In the genomic region with DNA sequence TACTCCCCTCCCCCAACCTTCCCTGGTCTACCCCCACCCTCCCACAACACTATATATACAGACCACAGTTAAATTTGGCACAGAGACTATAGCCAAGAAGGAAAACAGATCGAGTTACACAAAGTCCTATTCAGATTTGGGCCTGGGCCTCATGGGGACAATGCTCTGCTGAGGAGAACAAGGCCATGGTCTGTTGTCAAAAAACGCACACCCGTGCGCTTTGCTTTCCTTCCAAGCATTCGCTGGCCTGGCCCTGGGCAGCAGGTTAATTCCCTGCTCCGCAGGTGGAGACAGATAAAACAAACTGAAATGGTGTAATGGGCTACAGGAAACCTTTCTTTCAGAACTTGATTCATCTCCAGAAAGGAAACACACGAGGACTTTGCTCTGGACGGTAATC, we compare ENCODE assay signal across 8 cellular contexts.
A peak's percentile ranks its signal among the peaks of the same experiment; 100 is the strongest.
DNase-seq lines count a peak whose midpoint lies in the region; ATAC-seq and TF ChIP-seq lines count a peak whose summit lies in the region.
"Not testable (repeated sequence)": the region's sequence is repeated elsewhere in the genome, so short reads cannot be mapped to it uniquely, and the experiment has no call there.

No MANE protein-coding gene starts in this region.

- H3K4me3 Mint-ChIP-seq in GM23338; progenitor cell of endocrine pancreas (ENCODE audit: low read depth): not testable (repeated sequence)

- not testable (repeated sequence) for H3K36me3 ChIP-seq in GM23338 (ENCODE audit: insufficient read depth); SJCRH30; mucosa of descending colon (ENCODE audit: low read depth); thyroid gland

- not testable (repeated sequence) for H3F3A ChIP-seq in GM23338 (replicated peaks; ENCODE audit: low read depth)

- not testable (repeated sequence) for TF ChIP-seq CTCF in GM23338 (conservative IDR thresholded peaks at IDR 0.05; ENCODE audit: low read depth in 2 of 2); mucosa of descending colon (IDR thresholded peaks at IDR 0.05); progenitor cell of endocrine pancreas (IDR thresholded peaks at IDR 0.05; ENCODE audit: unreplicated experiment); thyroid gland (IDR thresholded peaks at IDR 0.05)

- H3K79me2 ChIP-seq in GM23338 (replicated peaks; ENCODE audit: insufficient read depth) = not testable (repeated sequence)

- DNase-seq in GM23338 (ENCODE audit: low spot score) (peak; percentile 19), SJCRH30 (peak; percentile 47 to 72), brain pericyte (ENCODE audit: low read depth, low spot score) (peak; percentile 71), foreskin melanocyte (peak; percentile 27), islet precursor cell (peak; percentile 71), mucosa of descending colon (peak in 2 of 3 donors; percentile 46 to 48), thyroid gland (peak; percentile 68 to 77)
- not testable (repeated sequence) for DNase-seq in progenitor cell of endocrine pancreas (ENCODE audit: low spot score, unreplicated experiment)

- not testable (repeated sequence) for H3K9me2 ChIP-seq in GM23338 (ENCODE audit: insufficient read depth)

- not testable (repeated sequence) for H3K9me3 ChIP-seq in SJCRH30 (replicated peaks); mucosa of descending colon; thyroid gland

- TF ChIP-seq POLR2A in thyroid gland (IDR thresholded peaks at IDR 0.05) = not testable (repeated sequence)

- not testable (repeated sequence) for H3K4me1 Mint-ChIP-seq in GM23338; progenitor cell of endocrine pancreas (ENCODE audit: low read depth)

- not testable (repeated sequence) for H3K36me3 Mint-ChIP-seq in GM23338 (ENCODE audit: low read depth); progenitor cell of endocrine pancreas (ENCODE audit: insufficient read depth)

- H3K27ac Mint-ChIP-seq in GM23338 = not testable (repeated sequence)
- peak overlapping the region; percentile 85 for H3K27ac Mint-ChIP-seq in progenitor cell of endocrine pancreas

- not testable (repeated sequence) for H2AFZ ChIP-seq in GM23338

- intact Hi-C loops in mucosa of descending colon (cut with DNase I, micrococcal nuclease); thyroid gland (cut with DNase I): not testable (repeated sequence)

- ATAC-seq in GM23338 = peak; percentile 46
- ATAC-seq in mucosa of descending colon = peak; percentile 79

- H3K27ac ChIP-seq in GM23338 (ENCODE audit: low read depth); SJCRH30: not testable (repeated sequence)
- peak overlapping the region; percentile 5 to 65 (median 65) for H3K27ac ChIP-seq in thyroid gland

- not testable (repeated sequence) for H3K27me3 ChIP-seq in GM23338 (ENCODE audit: insufficient read depth); SJCRH30; thyroid gland

- H4K20me1 ChIP-seq in GM23338 (replicated peaks; ENCODE audit: insufficient read depth) = not testable (repeated sequence)

- H3K4me3 ChIP-seq in GM23338; SJCRH30; mucosa of descending colon; thyroid gland (replicated peaks in 1 of 3): not testable (repeated sequence)

- not testable (repeated sequence) for H3K4me1 ChIP-seq in GM23338 (ENCODE audit: insufficient read depth); SJCRH30; mucosa of descending colon (ENCODE audit: low read depth)
- H3K4me1 ChIP-seq in thyroid gland = peaks cover 0 to 12% of the 10 kb centered on the region in 2 donors

- 13% methylated on average over 3 of the region's 8 CpGs; no CpG with 5 or more reads in 1 of the 2 donors for WGBS in thyroid gland, 2 donors

- H3K4me2 ChIP-seq in GM23338 = not testable (repeated sequence)

- not testable (repeated sequence) for H3K9me3 Mint-ChIP-seq in GM23338; progenitor cell of endocrine pancreas (ENCODE audit: low read depth)

- H3K27me3 Mint-ChIP-seq in GM23338 (ENCODE audit: insufficient read depth, low read depth, poor library complexity); progenitor cell of endocrine pancreas: not testable (repeated sequence)
